8 cellular contexts compared by ENCODE assay signal in the genomic region with DNA sequence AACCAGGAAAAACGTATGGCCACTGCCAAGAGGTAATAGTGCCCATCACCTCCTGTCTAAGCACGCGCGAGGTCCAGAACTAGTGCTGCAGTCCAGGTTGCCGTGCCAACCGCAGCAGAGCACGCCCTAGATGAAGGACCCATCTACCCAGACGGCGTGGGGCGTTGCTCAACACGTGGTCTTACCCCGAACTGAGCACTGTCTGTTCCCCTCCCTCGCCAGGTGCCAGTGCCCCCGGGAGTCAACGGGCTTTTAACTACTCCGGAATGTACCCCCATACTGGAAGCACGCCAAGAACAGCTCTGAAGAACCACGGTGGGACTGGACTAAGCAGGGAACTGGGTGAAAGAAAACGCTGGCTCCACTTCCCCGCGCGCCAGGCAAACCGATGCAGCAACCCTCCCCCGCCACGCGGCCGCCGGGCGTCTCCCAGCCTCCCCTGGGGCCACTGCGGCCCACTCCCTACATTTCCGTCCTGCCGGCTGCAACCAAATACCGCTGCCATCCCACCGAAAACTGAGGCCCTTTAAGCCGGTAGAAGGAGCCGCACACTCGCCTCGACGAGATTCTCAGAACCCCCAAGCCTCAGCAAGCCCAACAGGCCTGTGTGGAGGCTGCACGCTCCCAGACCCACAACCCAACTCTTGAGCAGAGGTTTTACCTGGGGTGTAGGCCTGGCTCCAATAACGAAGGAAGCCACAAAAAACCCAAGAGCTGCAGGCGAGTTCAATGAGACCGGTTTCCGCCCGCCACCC. TPM values are rescaled to one million over a fixed set of nuclear protein-coding genes. Genes with fewer than 3 reads are reported as not detected.
DNase-seq lines count a peak whose midpoint lies in the region; ATAC-seq and TF ChIP-seq lines count a peak whose summit lies in the region.

A gene (minus strand): TSS at position 734 of the 755 bp plus-strand sequence. CDS start 812 bp downstream, outside the sequence.

- DNase-seq in A673 (ENCODE audit: low spot score) (peak; percentile 82), amniotic stem cell (lab: John Stamatoyannopoulos, UW) (peak; percentile 53), right atrium auricular region (ENCODE audit: low spot score) (peak; percentile 79), vagina (ENCODE audit: extremely low spot score in 2 of 2) (peak in 1 of 2 donors; percentile 93)

- no TSS peak for BruUV-seq in A673 (replicated peaks; lab: Mats Ljungman, UMichigan)

- H3K9me3 ChIP-seq in A673 (ENCODE audit: low read depth, low read length, poor library complexity, severe bottlenecking) (no peaks in the 10 kb centered on the region), right atrium auricular region (no peaks in the 10 kb centered on the region), vagina (no peaks in the 10 kb centered on the region)

- H3K36me3 Mint-ChIP-seq in IgD-negative memory B cell = peaks cover 30% of the 10 kb centered on the region
- H3K36me3 Mint-ChIP-seq in T-helper 1 cell treated with Interleukin-12 subunit alpha and Interleukin-12 subunit beta and Interleukin-4 antibody, amounts not matched to agents 30 μg/mL and 1 μg/mL, for 36 hours (ENCODE audit: low read depth) = peaks cover 65% of the 10 kb centered on the region

- TF ChIP-seq CTCF in A673 (conservative IDR thresholded peaks at IDR 0.05; ENCODE audit: low read depth, low read length) (no peak), right atrium auricular region (IDR thresholded peaks at IDR 0.05) (no peak), vagina (IDR thresholded peaks at IDR 0.05) (no peak)

- H3K9ac ChIP-seq in rectal smooth muscle tissue (ENCODE audit: low read length) = peak within 1 kb of the TSS; percentile 97

- no peaks in the 10 kb centered on the region for H3K9me3 Mint-ChIP-seq in IgD-negative memory B cell
- no peaks in the 10 kb centered on the region for H3K9me3 Mint-ChIP-seq in T-helper 1 cell treated with Interleukin-12 subunit alpha and Interleukin-12 subunit beta and Interleukin-4 antibody, amounts not matched to agents 30 μg/mL and 1 μg/mL, for 36 hours

- intact Hi-C loops in A673 (cut with micrococcal nuclease; ENCODE audit: unreplicated experiment) = no loop called here
- intact Hi-C loops in vagina (cut with DNase I) = no loop called here

- H3K27me3 Mint-ChIP-seq in IgD-negative memory B cell = peaks cover 2% of the 10 kb centered on the region
- H3K27me3 Mint-ChIP-seq in T-helper 1 cell treated with Interleukin-12 subunit alpha and Interleukin-12 subunit beta and Interleukin-4 antibody, amounts not matched to agents 30 μg/mL and 1 μg/mL, for 36 hours (ENCODE audit: low read depth) = no peaks in the 10 kb centered on the region

- peak within 1 kb of the TSS; percentile 100 for H3K27ac ChIP-seq in A673 (ENCODE audit: low read depth, low read length, poor library complexity, severe bottlenecking)
- H3K27ac ChIP-seq in right atrium auricular region = peak within 1 kb of the TSS; percentile 100
- peak within 1 kb of the TSS; percentile 99 for H3K27ac ChIP-seq in rectal smooth muscle tissue (ENCODE audit: low read depth, low read length)
- H3K27ac ChIP-seq in vagina = peak within 1 kb of the TSS; percentile 99

- ATAC-seq in GM19351 (IDR thresholded peaks at IDR 0.05; ENCODE audit: unreplicated experiment) = peak; percentile 17

- CTCF ChIA-PET in A673 (lab: Charles Lee) = interaction anchor here (0.6 to 1.6 kb wide), 10 partner anchors 8 to 394 kb away, joined by 3 to 13 read pairs (median 6); no protein-coding TSS in a partner anchor

- peaks cover 53 to 65% (median 59%) of the 10 kb centered on the region in 3 donors for H3K4me1 Mint-ChIP-seq in IgD-negative memory B cell
- peaks cover 55% of the 10 kb centered on the region for H3K4me1 Mint-ChIP-seq in T-helper 1 cell treated with Interleukin-12 subunit alpha and Interleukin-12 subunit beta and Interleukin-4 antibody, amounts not matched to agents 30 μg/mL and 1 μg/mL, for 36 hours (ENCODE audit: low read depth)

- H3K27me3 ChIP-seq in A673 (replicated peaks; ENCODE audit: insufficient read depth, low read depth, low read length, poor library complexity) (no peaks in the 10 kb centered on the region), right atrium auricular region (no peaks in the 10 kb centered on the region), rectal smooth muscle tissue (ENCODE audit: control insufficient read depth, insufficient read depth, low read length) (no peaks in the 10 kb centered on the region), vagina (no peaks in the 10 kb centered on the region)

- peak within 1 kb of the TSS; percentile 95 to 100 (median 100) for H3K27ac Mint-ChIP-seq in IgD-negative memory B cell
- peak within 1 kb of the TSS; percentile 99 for H3K27ac Mint-ChIP-seq in T-helper 1 cell treated with Interleukin-12 subunit alpha and Interleukin-12 subunit beta and Interleukin-4 antibody, amounts not matched to agents 30 μg/mL and 1 μg/mL, for 36 hours

- peak in 1 of 2 donors; percentile 99 for TF ChIP-seq POLR2A in vagina (IDR thresholded peaks at IDR 0.05)

- POLR2A ChIA-PET in A673 (lab: Charles Lee; ENCODE audit: low non-redundant PET) = interaction anchor here (0.6 to 0.9 kb wide), 4 partner anchors 8 to 482 kb away, joined by 3 to 11 read pairs (median 6); no protein-coding TSS in a partner anchor

- peaks cover 59% of the 10 kb centered on the region for H3K4me1 ChIP-seq in A673 (ENCODE audit: insufficient read depth, low read length, poor library complexity, severe bottlenecking)
- peaks cover 0 to 60% of the 10 kb centered on the region in 2 donors for H3K4me1 ChIP-seq in right atrium auricular region
- peaks cover 35% of the 10 kb centered on the region for H3K4me1 ChIP-seq in rectal smooth muscle tissue (ENCODE audit: control insufficient read depth, insufficient read depth, low read length)
- H3K4me1 ChIP-seq in vagina = peaks cover 64% of the 10 kb centered on the region

- peak within 1 kb of the TSS; percentile 97 to 100 (median 98) for H3K4me3 Mint-ChIP-seq in IgD-negative memory B cell
- peak within 1 kb of the TSS; percentile 99 for H3K4me3 Mint-ChIP-seq in T-helper 1 cell treated with Interleukin-12 subunit alpha and Interleukin-12 subunit beta and Interleukin-4 antibody, amounts not matched to agents 30 μg/mL and 1 μg/mL, for 36 hours

- H3K4me3 ChIP-seq in A673 (ENCODE audit: low read depth, low read length, poor library complexity, severe bottlenecking) = peak within 1 kb of the TSS; percentile 83
- H3K4me3 ChIP-seq in right atrium auricular region = peak within 1 kb of the TSS; percentile 68 to 93
- peak within 1 kb of the TSS; percentile 95 for H3K4me3 ChIP-seq in rectal smooth muscle tissue (ENCODE audit: low read length)
- peak within 1 kb of the TSS; percentile 72 to 94 for H3K4me3 ChIP-seq in vagina

- H3K36me3 ChIP-seq in A673 (ENCODE audit: insufficient read depth, low read length, poor library complexity, severe bottlenecking) = peaks cover 51% of the 10 kb centered on the region
- peaks cover 46% of the 10 kb centered on the region for H3K36me3 ChIP-seq in right atrium auricular region
- H3K36me3 ChIP-seq in rectal smooth muscle tissue (ENCODE audit: control insufficient read depth, insufficient read depth, low read length) = peaks cover 36% of the 10 kb centered on the region
- peaks cover 0 to 47% of the 10 kb centered on the region in 2 donors for H3K36me3 ChIP-seq in vagina

RNA-seq across cellular contexts. Expression of the gene that starts here (rescaled TPM):
- 2,297 and 3,307 TPM in 2 replicates for total RNA-seq in A673 (2021)
- polyA plus RNA-seq in IgD-negative memory B cell = 1,082 TPM
- total RNA-seq in right atrium auricular region = 100 to 1,000 TPM; 672 to 817 TPM
- total RNA-seq in vagina = 584 TPM
